ENCODE assay signal across 1 cellular context in genomic region chr12:98232753-98233385, GRCh38.
TF ChIP-seq lines count a peak whose summit lies in the region.

No MANE protein-coding gene starts in this region.

TF ChIP-seq in GM23338, 12 proteins besides CTCF, POLR2A, EP300 and RAD21 (continued from another document):
- no peak for TF ChIP-seq ZNF462 (CRISPR knock-in tag; IDR thresholded peaks at IDR 0.05)
